14 cellular contexts compared by ENCODE assay signal in the genomic region with DNA sequence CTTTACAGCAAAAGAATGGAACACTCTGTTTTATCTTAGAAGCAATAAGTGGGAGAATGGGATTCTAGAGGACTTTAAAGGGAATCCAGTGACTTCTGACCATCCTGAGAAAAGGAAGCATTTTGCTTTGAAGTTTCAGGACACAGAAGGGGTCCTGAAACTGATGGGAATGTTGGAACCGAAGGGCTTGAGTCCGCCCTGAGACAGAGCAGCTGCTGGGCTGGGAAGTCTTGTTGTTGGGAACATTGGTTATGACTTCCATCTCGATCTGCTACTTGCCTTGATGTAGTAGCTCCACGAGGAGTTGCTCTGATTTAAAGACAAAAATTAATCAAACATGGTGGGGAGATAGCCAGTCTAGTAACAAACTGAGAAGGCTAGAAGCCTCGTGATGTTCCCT.
"Had no signal": no experiment of that assay in that cellular context is flagged by ENCODE, and none has a peak within 500 bp of the region (broad histone marks: within the 10 kb centered on the region; RNA-seq: fewer than 3 reads in every experiment).

No MANE protein-coding gene starts in this region.

- H3K36me3 ChIP-seq: left lung, upper lobe of right lung had no signal

- H3K4me1 ChIP-seq: foreskin keratinocyte, left lung had no signal

- H3K27me3 ChIP-seq: left lung, upper lobe of right lung had no signal

- ATAC-seq: foreskin keratinocyte, natural killer cell, upper lobe of right lung, WTC11 had no signal

- H3K27ac ChIP-seq: dorsolateral prefrontal cortex, foreskin keratinocyte, left lung, upper lobe of right lung had no signal

- H3K4me3 ChIP-seq: dorsolateral prefrontal cortex, left lung, upper lobe of right lung had no signal

- H3K9me3 ChIP-seq: left lung, upper lobe of right lung had no signal

- DNase-seq: activated CD4-positive, alpha-beta memory T cell treated with anti-CD3 and anti-CD28 coated beads for 36 hours; activated CD4-positive, alpha-beta T cell treated with anti-CD3 and anti-CD28 coated beads for 4 hours; activated T-cell treated with anti-CD3 and anti-CD28 coated beads for 4 hours; caudate nucleus; dorsolateral prefrontal cortex; foreskin keratinocyte; glutamatergic neuron; left lung; natural killer cell; posterior cingulate gyrus; retina; stimulated activated CD4-positive, alpha-beta T cell treated with anti-CD3 and anti-CD28 coated beads, Interleukin-2, amount 100 ng/mL, for 48 hours; upper lobe of right lung had no signal
